Comparison of ENCODE assay signal across 8 cellular contexts in genomic region chr4:119628281-119629141, GRCh38. TPM values are rescaled to one million over a fixed set of nuclear protein-coding genes. Genes with fewer than 3 reads are reported as not detected.
DNase-seq lines count a peak whose midpoint lies in the region; ATAC-seq and TF ChIP-seq lines count a peak whose summit lies in the region.

Gene PDE5A (minus strand): TSS chr4:119628804. CDS start chr4:119628671, 133 bp downstream.

- H3K4me1 ChIP-seq in ascending aorta (peaks cover 0 to 8% of the 10 kb centered on the region in 2 donors), vagina (peaks cover 19% of the 10 kb centered on the region)

- H3K27me3 ChIP-seq in ascending aorta (no peaks in the 10 kb centered on the region), vagina (no peaks in the 10 kb centered on the region)

- H3K36me3 Mint-ChIP-seq in T-helper 17 cell (ENCODE audit: low read depth): no peaks in the 10 kb centered on the region

- H3K27ac ChIP-seq in ascending aorta (peak within 1 kb of the TSS; percentile 91 to 97), vagina (peak within 1 kb of the TSS; percentile 99)

- H3K36me3 ChIP-seq in ascending aorta (no peaks in the 10 kb centered on the region), vagina (no peaks in the 10 kb centered on the region)

- intact Hi-C loops in ascending aorta (cut with DNase I): loop anchor here (1.0 to 5.0 kb wide), 8 partner anchors 54 to 646 kb away; no protein-coding TSS in a partner anchor
- intact Hi-C loops in vagina (cut with DNase I): loop anchor here (5.0 to 10.0 kb wide), 3 partner anchors 66 to 424 kb away; no protein-coding TSS in a partner anchor

- no peak for TF ChIP-seq POLR2A in vagina (IDR thresholded peaks at IDR 0.05)

- H3K9me3 ChIP-seq in T-helper 17 cell (ENCODE audit: control insufficient read depth, low read length, poor library complexity, severe bottlenecking) (no peaks in the 10 kb centered on the region), ascending aorta (no peaks in the 10 kb centered on the region), vagina (no peaks in the 10 kb centered on the region)

- H3K4me1 Mint-ChIP-seq in T-helper 17 cell: peaks cover 21% of the 10 kb centered on the region

- H3K4me3 Mint-ChIP-seq in T-helper 17 cell: peak within 1 kb of the TSS; percentile 92

- H3K27ac Mint-ChIP-seq in T-helper 17 cell: peak within 1 kb of the TSS; percentile 29

- peaks cover 13% of the 10 kb centered on the region for H3K27me3 Mint-ChIP-seq in T-helper 17 cell

- DNase-seq in NCI-H1105 treated with DMSO at 0.1 percent for 48 hours (lab: John Stamatoyannopoulos, UW) (peak; percentile 75), T-helper 17 cell (peak; percentile 60 to 76 (median 65)), ascending aorta (ENCODE audit: low spot score in 2 of 2) (peak in 1 of 2 donors; percentile 88), hepatic stellate cell (ENCODE audit: low spot score) (peak; percentile 75), putamen (ENCODE audit: low spot score) (peak; percentile 62), vagina (ENCODE audit: extremely low spot score in 2 of 2) (peak in 1 of 2 donors; percentile 90)

- ATAC-seq in HG02678 (IDR thresholded peaks at IDR 0.05; ENCODE audit: unreplicated experiment): peak; percentile 84
- peak; percentile 86 for ATAC-seq in T-helper 17 cell

- peak; percentile 81 for TF ChIP-seq CTCF in GM12874 (IDR thresholded peaks at IDR 0.05; ENCODE audit: insufficient read depth, low read depth, low read length)
- TF ChIP-seq CTCF in ascending aorta (IDR thresholded peaks at IDR 0.05): peak; percentile 70 to 88 (median 81)
- TF ChIP-seq CTCF in vagina (IDR thresholded peaks at IDR 0.05): peak; percentile 51 to 78 (median 61)

- H3K4me3 ChIP-seq in ascending aorta (peak within 1 kb of the TSS; percentile 73 to 86), vagina (peak within 1 kb of the TSS; percentile 82 to 85)

RNA-seq across cellular contexts. Expression of gene PDE5A, which starts in this region (rescaled TPM):
- total RNA-seq in T-helper 17 cell: 10 to 100 TPM in 1 of 2 donors, 1 to 10 TPM in 1; 6.7 to 43.2 TPM
- 39.7 TPM for total RNA-seq in ascending aorta
- 23.1 TPM for total RNA-seq in vagina
